ENCODE assay signal across 8 cellular contexts in genomic region chr1:48688102-48688760, GRCh38.
DNase-seq lines count a peak whose midpoint lies in the region; ATAC-seq and TF ChIP-seq lines count a peak whose summit lies in the region.

No MANE protein-coding gene starts in this region.

- no peak overlapping the region for H3K9ac ChIP-seq in OCI-LY1 (ENCODE audit: low read length)

- no peaks in the 10 kb centered on the region for H3K9me2 ChIP-seq in OCI-LY1 (ENCODE audit: low read depth, low read length)

- H3K4me3 ChIP-seq in HEK293 (ENCODE audit: low read depth, low read length) = no peak overlapping the region
- no peak overlapping the region for H3K4me3 ChIP-seq in OCI-LY1 (ENCODE audit: low read depth, low read length, poor library complexity, severe bottlenecking)
- no peak overlapping the region for H3K4me3 ChIP-seq in thyroid gland (replicated peaks in 1 of 3)

- no peak for TF ChIP-seq POLR2A in thyroid gland (IDR thresholded peaks at IDR 0.05)

- TF ChIP-seq CTCF in HEK293 (tag by site-specific recombination; IDR thresholded peaks at IDR 0.05) (no peak), OCI-LY1 (IDR thresholded peaks at IDR 0.05; ENCODE audit: low read length) (peak; percentile 31), thyroid gland (IDR thresholded peaks at IDR 0.05) (no peak)

- no peak overlapping the region for H3K27ac ChIP-seq in HEK293 (ENCODE audit: extremely low read depth, low read depth, low read length)
- no peak overlapping the region for H3K27ac ChIP-seq in OCI-LY1 (ENCODE audit: low read depth, low read length, poor library complexity, severe bottlenecking)
- no peak overlapping the region for H3K27ac ChIP-seq in thyroid gland

- no peak overlapping the region for H2AFZ ChIP-seq in OCI-LY1 (ENCODE audit: low read length)

- POLR2A ChIA-PET in HEK293 (lab: Yijun Ruan, JAX) = no interaction called here

- ATAC-seq in GM18502 (IDR thresholded peaks at IDR 0.05; ENCODE audit: poor library complexity, unreplicated experiment) = peak; percentile 85

- H3K9me3 ChIP-seq in HEK293 (ENCODE audit: control insufficient read depth, insufficient read depth, low read depth, low read length) (no peaks in the 10 kb centered on the region), OCI-LY1 (ENCODE audit: low read length) (no peaks in the 10 kb centered on the region), thyroid gland (no peaks in the 10 kb centered on the region)

- H3K36me3 ChIP-seq in HEK293 (ENCODE audit: control insufficient read depth in 2 of 2, insufficient read depth in 1 of 2, low read length in 2 of 2) (no peaks in the 10 kb centered on the region), OCI-LY1 (ENCODE audit: insufficient read depth, low read length) (no peaks in the 10 kb centered on the region), thyroid gland (no peaks in the 10 kb centered on the region)

- intact Hi-C loops in thyroid gland (cut with DNase I) = no loop called here

- H4K20me1 ChIP-seq in OCI-LY1 (ENCODE audit: insufficient read depth, low read length) = no peaks in the 10 kb centered on the region

- H3K79me2 ChIP-seq in OCI-LY1 (ENCODE audit: insufficient read depth, low read length) = no peaks in the 10 kb centered on the region

- DNase-seq in left kidney (ENCODE audit: low read depth, low spot score) (peak; percentile 50), thyroid gland (no peak), NCI-H2171 treated with DMSO at 0.1 percent for 48 hours (lab: John Stamatoyannopoulos, UW) (no peak), NK-92 (lab: John Stamatoyannopoulos, UW; ENCODE audit: unreplicated experiment) (no peak), 8988T (no peak)

- H3F3A ChIP-seq in OCI-LY1 (ENCODE audit: insufficient read depth, low read length) = no peaks in the 10 kb centered on the region

- 60 to 69% methylated on average over 3 of the region's 3 CpGs for WGBS in thyroid gland, 2 donors

- H3K27me3 ChIP-seq in OCI-LY1 (ENCODE audit: insufficient read depth, low read length) (no peaks in the 10 kb centered on the region), thyroid gland (no peaks in the 10 kb centered on the region)

- H3K4me2 ChIP-seq in OCI-LY1 (ENCODE audit: low read length) = no peak overlapping the region

- CTCF ChIA-PET in HEK293 (lab: Yijun Ruan, JAX) = interaction anchor here (0.6 to 2.4 kb wide), 7 partner anchors 9 to 122 kb away, joined by 3 to 11 read pairs (median 3); no protein-coding TSS in a partner anchor

- H3K4me1 ChIP-seq in HEK293 (ENCODE audit: control insufficient read depth, insufficient read depth, low read length) = no peaks in the 10 kb centered on the region
- no peaks in the 10 kb centered on the region for H3K4me1 ChIP-seq in OCI-LY1 (ENCODE audit: insufficient read depth, low read length, severe bottlenecking)
- peaks cover 0 to 3% of the 10 kb centered on the region in 2 donors for H3K4me1 ChIP-seq in thyroid gland

TF ChIP-seq in HEK293, 187 proteins besides CTCF, POLR2A, EP300 and RAD21:
- TF ChIP-seq PRDM6 (tag by site-specific recombination; IDR thresholded peaks at IDR 0.05) = no peak
- TF ChIP-seq ZNF560 (tag by site-specific recombination; IDR thresholded peaks at IDR 0.05; ENCODE audit: borderline replicate concordance) = no peak
- no peak for TF ChIP-seq ZBTB7A (tag by site-specific recombination; IDR thresholded peaks at IDR 0.05; ENCODE audit: low read depth)
- TF ChIP-seq ZNF26 (tag by site-specific recombination; IDR thresholded peaks at IDR 0.05) = no peak
- TF ChIP-seq ZFP41 (tag by site-specific recombination; IDR thresholded peaks at IDR 0.05; ENCODE audit: borderline replicate concordance) = no peak
- TF ChIP-seq ELK4 (IDR thresholded peaks at IDR 0.05; ENCODE audit: borderline replicate concordance, low read depth, low read length) = no peak
- TF ChIP-seq ZNF366 (tag by site-specific recombination; conservative IDR thresholded peaks at IDR 0.05) = 0 out of 2 replicates have a peak, but pooled peaks have one; percentile 47
